Comparison of ENCODE assay signal across 1 cellular context in genomic region chr2:10120158-10120937, GRCh38.
TF ChIP-seq lines count a peak whose summit lies in the region.

No MANE protein-coding gene starts in this region.

TF ChIP-seq in K562, 482 proteins besides CTCF, POLR2A, EP300 and RAD21 (continued from another document and continues in another):
- TF ChIP-seq CHD7 (IDR thresholded peaks at IDR 0.05; ENCODE audit: low read depth, low read length) (no peak), ZNF318 (IDR thresholded peaks at IDR 0.05; ENCODE audit: borderline replicate concordance in 1 of 2, low read depth in 1 of 2) (no peak), CTBP1 (IDR thresholded peaks at IDR 0.05; ENCODE audit: borderline replicate concordance) (peak; percentile 83; the same call in 1 of the 2 replicates), ZEB2 (IDR thresholded peaks at IDR 0.05) (no peak), MYC (IDR thresholded peaks at IDR 0.05; ENCODE audit: low read depth, low read length) (peak; percentile 97), MYC (CRISPR knock-in tag; IDR thresholded peaks at IDR 0.05; ENCODE audit: borderline replicate concordance, low read depth) (peak; percentile 79; the same call in 1 of the 2 replicates), KLF6 (CRISPR knock-in tag; IDR thresholded peaks at IDR 0.05; ENCODE audit: borderline replicate concordance) (peak; percentile 58; the same call in 1 of the 2 replicates), ELK1 (CRISPR knock-in tag; IDR thresholded peaks at IDR 0.05) (no peak), YY1 (IDR thresholded peaks at IDR 0.05; ENCODE audit: borderline replicate concordance in 1 of 3, control insufficient read depth in 1 of 3, extremely low read depth in 1 of 3, insufficient read depth in 3 of 3, insufficient read length in 1 of 3, insufficient replicate concordance in 2 of 3, low read depth in 1 of 3, low read length in 2 of 3) (peak; percentile 26 to 81 (median 69)), HOMEZ (CRISPR knock-in tag; IDR thresholded peaks at IDR 0.05) (no peak), ATF7 (IDR thresholded peaks at IDR 0.05) (peak; percentile 78; the same call in 1 of the 2 replicates), DLX4 (CRISPR knock-in tag; IDR thresholded peaks at IDR 0.05) (no peak), MITF (IDR thresholded peaks at IDR 0.05) (peak; percentile 30; the same call in 1 of the 2 replicates), UBTF (IDR thresholded peaks at IDR 0.05; ENCODE audit: borderline replicate concordance in 1 of 2, low read depth in 2 of 2, low read length in 2 of 2) (no peak), ZNF140 (CRISPR knock-in tag; IDR thresholded peaks at IDR 0.05) (no peak), PTTG1 (tag; IDR thresholded peaks at IDR 0.05; ENCODE audit: low read depth) (no peak), RHOXF2B (CRISPR knock-in tag; conservative IDR thresholded peaks at IDR 0.05) (no peak), STAT5A (IDR thresholded peaks at IDR 0.05; ENCODE audit: borderline replicate concordance, low read length) (no peak; the same call in 1 of the 2 replicates), TFAM (CRISPR knock-in tag; conservative IDR thresholded peaks at IDR 0.05) (no peak), HDAC1 (IDR thresholded peaks at IDR 0.05) (peak in 1 of 2 experiments; percentile 94; a peak in 2 of 4 replicates), POLR3G (IDR thresholded peaks at IDR 0.05; ENCODE audit: extremely low read depth, insufficient read length, insufficient replicate concordance) (no peak), CREM (IDR thresholded peaks at IDR 0.05; ENCODE audit: low read depth) (peak; percentile 68)
